ENCODE assay signal across 10 cellular contexts in the genomic region with DNA sequence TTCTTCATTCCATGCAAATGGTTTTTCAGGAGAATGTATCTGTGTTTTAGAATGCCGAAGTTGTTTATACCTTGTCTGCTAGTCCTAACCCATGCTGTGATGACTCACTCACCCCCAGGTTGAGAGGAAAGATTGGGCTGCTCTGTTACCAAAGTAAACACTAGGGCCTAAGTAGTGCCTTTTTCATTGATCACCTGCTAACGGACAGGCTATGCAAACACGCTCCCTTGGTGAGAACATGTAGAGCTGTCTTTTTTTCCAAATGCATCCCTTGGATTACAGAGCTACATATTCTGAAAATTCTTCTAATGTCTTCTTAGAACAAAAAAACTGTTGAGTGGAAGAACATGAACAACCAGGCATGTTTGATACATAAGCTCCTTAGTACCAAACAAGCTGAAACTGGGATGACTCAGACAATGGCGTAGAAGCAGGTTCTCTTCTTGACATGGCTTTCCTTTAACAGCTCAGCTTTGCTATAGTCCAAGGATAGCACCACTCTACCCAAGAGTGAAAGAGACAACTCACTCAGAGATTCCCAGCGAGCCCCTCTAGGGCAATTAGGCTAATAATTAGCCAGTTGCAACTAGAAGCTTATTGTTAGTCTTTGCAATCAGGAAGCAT. TPM values are rescaled to one million over a fixed set of nuclear protein-coding genes. Genes with fewer than 3 reads are reported as not detected.
DNase-seq lines count a peak whose midpoint lies in the region; ATAC-seq, FAIRE-seq and TF ChIP-seq lines count a peak whose summit lies in the region.
"Had no signal": no experiment of that assay in that cellular context is flagged by ENCODE, and none has a peak within 500 bp of the region (broad histone marks: within the 10 kb centered on the region; RNA-seq: fewer than 3 reads in every experiment).

No MANE protein-coding gene starts in this region.

- no peak overlapping the region for H3K4me3 ChIP-seq in kidney (ENCODE audit: low read length in 2 of 2)

- intact Hi-C loops in left colon (cut with DNase I, micrococcal nuclease) (no loop called here), kidney (cut with DNase I) (no loop called here)

- in situ Hi-C loops in Caki2 (cut with HindIII; ENCODE audit: low pct_unique_long_range_greater_than_20kb, low sequenced_read_pairs) = no loop called here

- DNase-seq in Caki2 (ENCODE audit: low read depth) (peak; percentile 88), NCI-H1105 (lab: John Stamatoyannopoulos, UW) (peak; percentile 30), amniotic epithelial cell (ENCODE audit: low read depth) (peak; percentile 44), left colon (no peak), activated T-cell treated with anti-CD3 and anti-CD28 coated beads for 4 hours (no peak), D341Med (ENCODE audit: low spot score) (no peak), kidney (no peak), NOMO-1 treated with DMSO at 0.1 percent for 48 hours (lab: John Stamatoyannopoulos, UW; ENCODE audit: unreplicated experiment) (no peak)
- DNase-seq: activated CD8-positive, alpha-beta memory T cell treated with anti-CD3 and anti-CD28 coated beads, Interleukin-2, amount 10 ng/mL, durations not matched to agents 7 days and 5 days; naive B cell had no signal

- TF ChIP-seq CTCF in kidney (IDR thresholded peaks at IDR 0.05; ENCODE audit: borderline replicate concordance, extremely low read depth, insufficient read depth) = no peak

- no peak overlapping the region for H3K27ac ChIP-seq in kidney (ENCODE audit: low read depth in 2 of 2, low read length in 2 of 2)

- ATAC-seq in left colon = peak; percentile 34
- ATAC-seq: activated CD8-positive, alpha-beta memory T cell treated with anti-CD3 and anti-CD28 coated beads, Interleukin-2, amount 10 ng/mL, durations not matched to agents 7 days and 5 days had no signal

- no peaks in the 10 kb centered on the region for H3K4me1 ChIP-seq in kidney (ENCODE audit: control insufficient read depth in 1 of 2, insufficient read depth in 1 of 2, low read depth in 1 of 2, low read length in 2 of 2)

- H3K36me3 ChIP-seq in kidney (ENCODE audit: control insufficient read depth in 1 of 2, insufficient read depth in 2 of 2, low read length in 2 of 2) = no peaks in the 10 kb centered on the region

- H3K9ac ChIP-seq in kidney (ENCODE audit: low read length in 2 of 2) = no peak overlapping the region

- H3K9me3 ChIP-seq in kidney (ENCODE audit: control insufficient read depth in 1 of 2, low read length in 2 of 2) = no peaks in the 10 kb centered on the region

- no peak for FAIRE-seq in kidney (lab: Jason Lieb, UNC)

RNA-seq across cellular contexts. Expression of a gene that starts 20.5 kb away (rescaled TPM):
- total RNA-seq in Caki2 (2014; rRNA removed; shearing (Covaris generic); ENCODE audit: low replicate concordance) = 229 and 255 TPM in 2 replicates
- 10 to 100 TPM; 64.3 to 81.2 TPM for total RNA-seq in left colon
- total RNA-seq in kidney = 48.1 TPM
- 24.8 TPM for polyA plus RNA-seq in kidney (ENCODE audit: insufficient read depth, low read depth, low replicate concordance)

Comparison
In these comparisons a context has a peak if more than half of its experiments do, and no peak if none do; other contexts are left out.
1. DNase-seq: peak in Caki2 (single experiment), NCI-H1105 (single experiment) and amniotic epithelial cell (single experiment); none in left colon (0 of 2), activated T-cell treated with anti-CD3 and anti-CD28 coated beads for 4 hours (single experiment), D341Med (single experiment), kidney (single experiment) and NOMO-1 treated with DMSO at 0.1 percent for 48 hours (single experiment).